ENCODE assay signal across 21 cellular contexts in the genomic region with DNA sequence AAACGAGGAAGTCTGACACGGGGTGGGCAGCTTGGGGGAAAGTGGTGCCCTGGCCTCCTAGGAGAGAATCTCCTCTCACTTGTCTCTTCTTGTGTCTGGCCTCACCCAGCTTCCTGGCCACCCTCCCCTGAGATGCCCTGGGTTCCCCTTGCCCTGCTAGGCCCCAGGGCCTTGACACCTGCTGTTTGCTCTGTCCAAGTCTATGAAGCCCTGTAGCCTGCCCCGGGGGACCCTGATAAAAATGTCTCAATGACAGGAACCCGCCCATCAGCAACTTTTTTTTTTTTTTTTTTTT. TPM values are rescaled to one million over a fixed set of nuclear protein-coding genes. Genes with fewer than 3 reads are reported as not detected.
DNase-seq lines count a peak whose midpoint lies in the region; ATAC-seq and TF ChIP-seq lines count a peak whose summit lies in the region.
"Had no signal": no experiment of that assay in that cellular context is flagged by ENCODE, and none has a peak within 500 bp of the region (broad histone marks: within the 10 kb centered on the region; RNA-seq: fewer than 3 reads in every experiment).

No MANE protein-coding gene starts in this region.

- intact Hi-C loops in CD4-positive, alpha-beta T cell (cut with DNase I, micrococcal nuclease) = no loop called here
- intact Hi-C loops in activated CD8-positive, alpha-beta T cell treated with anti-CD3 and anti-CD28 coated beads for 36 hours (cut with micrococcal nuclease) = no loop called here
- intact Hi-C loops in spleen (cut with DNase I; ENCODE audit: low total_unique reads) = no loop called here

- no peak for ATAC-seq in activated T-cell treated with anti-CD3 and anti-CD28 coated beads, Interleukin-2, amount 50 U/mL, for 72 hours (replicated peaks in 1 of 2)
- ATAC-seq in CD4-positive, alpha-beta T cell (ENCODE audit: poor library complexity) = no peak
- no peak for ATAC-seq in activated CD8-positive, alpha-beta T cell treated with anti-CD3 and anti-CD28 coated beads for 36 hours
- no peak for ATAC-seq in HG02840 (IDR thresholded peaks at IDR 0.05; ENCODE audit: low FRiP score, unreplicated experiment)
- ATAC-seq: left lung had no signal

- H3K4me1 ChIP-seq in spleen (peaks cover 6 to 66% (median 37%) of the 10 kb centered on the region in 6 donors), Peyer's patch (no peaks in the 10 kb centered on the region)
- H3K4me1 ChIP-seq: SJSA1, transverse colon had no signal

- peaks cover 6 to 7% of the 10 kb centered on the region in 2 donors for H3K36me3 Mint-ChIP-seq in activated T-cell treated with anti-CD3 and anti-CD28 coated beads, Interleukin-2, amount 50 U/mL, for 72 hours (ENCODE audit: insufficient read depth in 2 of 2)
- peaks cover 89% of the 10 kb centered on the region for H3K36me3 Mint-ChIP-seq in CD4-positive, alpha-beta T cell (ENCODE audit: low read depth)
- peaks cover 40% of the 10 kb centered on the region for H3K36me3 Mint-ChIP-seq in activated CD8-positive, alpha-beta T cell treated with anti-CD3 and anti-CD28 coated beads for 36 hours (ENCODE audit: low read depth)

- DNase-seq in activated T-cell treated with anti-CD3 and anti-CD28 coated beads, Interleukin-2, amount 50 U/mL, for 72 hours = no peak
- DNase-seq in activated T-cell treated with anti-CD3 and anti-CD28 coated beads, Interleukin-2, amount 50 U/mL, for 48 hours = no peak
- no peak for DNase-seq in CD4-positive, alpha-beta T cell
- DNase-seq in activated CD8-positive, alpha-beta T cell treated with anti-CD3 and anti-CD28 coated beads for 36 hours = no peak
- DNase-seq in spleen (peak; percentile 53), cerebellar cortex (ENCODE audit: low spot score) (no peak), Peyer's patch (no peak)
- DNase-seq: activated CD4-positive, CD25-positive, alpha-beta regulatory T cell treated with anti-CD3 and anti-CD28 coated beads, Interleukin-2, amount 50 U/mL, for 72 hours; activated CD8-positive, alpha-beta memory T cell treated with anti-CD3 and anti-CD28 coated beads, Interleukin-2, amount 50 U/mL, for 4 hours; amygdala; effector CD4-positive, alpha-beta T cell; glutamatergic neuron; left lung; NCI-H1436 treated with DMSO at 0.1 percent for 48 hours; NCI-H446; NCI-H82; occipital lobe; transverse colon had no signal

- H3K9me3 ChIP-seq in CD4-positive, alpha-beta T cell (ENCODE audit: control insufficient read depth, low read length) = no peaks in the 10 kb centered on the region
- H3K9me3 ChIP-seq in spleen (no peaks in the 10 kb centered on the region), Peyer's patch (no peaks in the 10 kb centered on the region)
- H3K9me3 ChIP-seq: left lung, SJSA1, transverse colon had no signal

- H3K4me1 Mint-ChIP-seq in activated T-cell treated with anti-CD3 and anti-CD28 coated beads, Interleukin-2, amount 50 U/mL, for 72 hours (ENCODE audit: low read depth) = peaks cover 71% of the 10 kb centered on the region
- H3K4me1 Mint-ChIP-seq in CD4-positive, alpha-beta T cell (ENCODE audit: low read depth) = peaks cover 77% of the 10 kb centered on the region
- H3K4me1 Mint-ChIP-seq in activated CD8-positive, alpha-beta T cell treated with anti-CD3 and anti-CD28 coated beads for 36 hours (ENCODE audit: low read depth) = peaks cover 74% of the 10 kb centered on the region

- H3K27me3 Mint-ChIP-seq in activated T-cell treated with anti-CD3 and anti-CD28 coated beads, Interleukin-2, amount 50 U/mL, for 72 hours (ENCODE audit: low read depth) = no peaks in the 10 kb centered on the region
- H3K27me3 Mint-ChIP-seq in CD4-positive, alpha-beta T cell = no peaks in the 10 kb centered on the region
- no peaks in the 10 kb centered on the region for H3K27me3 Mint-ChIP-seq in activated CD8-positive, alpha-beta T cell treated with anti-CD3 and anti-CD28 coated beads for 36 hours

- CTCF ChIA-PET in CD4-positive, alpha-beta T cell (lab: Charles Lee) = no interaction called here
- CTCF ChIA-PET in activated CD8-positive, alpha-beta T cell treated with anti-CD3 and anti-CD28 coated beads for 36 hours (lab: Charles Lee) = interaction anchor here (0.7 to 4.8 kb wide), 2 partner anchors 20 to 86 kb away, joined by 4 to 28 read pairs; no protein-coding TSS in a partner anchor

- H3K27me3 ChIP-seq in CD4-positive, alpha-beta T cell (ENCODE audit: control insufficient read depth, insufficient read depth, low read length) = no peaks in the 10 kb centered on the region
- H3K27me3 ChIP-seq in spleen (replicated peaks in 1 of 7) (no peaks in the 10 kb centered on the region), Peyer's patch (no peaks in the 10 kb centered on the region)
- H3K27me3 ChIP-seq: left lung, SJSA1, transverse colon had no signal

- H3K36me3 ChIP-seq in spleen = peaks cover 3 to 89% (median 66%) of the 10 kb centered on the region in 6 donors
- no peaks in the 10 kb centered on the region for H3K36me3 ChIP-seq in Peyer's patch
- H3K36me3 ChIP-seq: SJSA1, transverse colon had no signal

- TF ChIP-seq CTCF in CD4-positive, alpha-beta T cell (IDR thresholded peaks at IDR 0.05) = no peak
- no peak for TF ChIP-seq CTCF in activated CD8-positive, alpha-beta T cell treated with anti-CD3 and anti-CD28 coated beads for 36 hours (IDR thresholded peaks at IDR 0.05)
- no peak for TF ChIP-seq CTCF in spleen (IDR thresholded peaks at IDR 0.05 in 8 of 11, conservative IDR thresholded peaks at IDR 0.05 in 3 of 11)
- no peak for TF ChIP-seq CTCF in Peyer's patch (IDR thresholded peaks at IDR 0.05)

- WGBS in spleen, 5 donors = 64 to 78% (median 72%) methylated on average over 4 of the region's 4 CpGs

- TF ChIP-seq POLR2A in spleen (IDR thresholded peaks at IDR 0.05) (no peak), Peyer's patch (IDR thresholded peaks at IDR 0.05) (no peak)

- H3K27ac Mint-ChIP-seq in activated T-cell treated with anti-CD3 and anti-CD28 coated beads, Interleukin-2, amount 50 U/mL, for 72 hours = peak overlapping the region; percentile 82
- peak overlapping the region; percentile 99 for H3K27ac Mint-ChIP-seq in CD4-positive, alpha-beta T cell
- peak overlapping the region; percentile 76 for H3K27ac Mint-ChIP-seq in activated CD8-positive, alpha-beta T cell treated with anti-CD3 and anti-CD28 coated beads for 36 hours

- no peaks in the 10 kb centered on the region for H3K9me3 Mint-ChIP-seq in activated T-cell treated with anti-CD3 and anti-CD28 coated beads, Interleukin-2, amount 50 U/mL, for 72 hours
- H3K9me3 Mint-ChIP-seq in CD4-positive, alpha-beta T cell = no peaks in the 10 kb centered on the region
- no peaks in the 10 kb centered on the region for H3K9me3 Mint-ChIP-seq in activated CD8-positive, alpha-beta T cell treated with anti-CD3 and anti-CD28 coated beads for 36 hours

- peak overlapping the region; percentile 92 for H3K27ac ChIP-seq in CD4-positive, alpha-beta T cell (ENCODE audit: low read depth, low read length)
- H3K27ac ChIP-seq in spleen (peak overlapping the region in 1 of 8 donors; percentile 11), Peyer's patch (no peak overlapping the region)
- H3K27ac ChIP-seq: SJSA1, transverse colon had no signal

- H3K4me3 ChIP-seq in spleen (no peak overlapping the region), Peyer's patch (no peak overlapping the region)
- H3K4me3 ChIP-seq: left lung, SJSA1, transverse colon had no signal

- H3K4me3 Mint-ChIP-seq in activated T-cell treated with anti-CD3 and anti-CD28 coated beads, Interleukin-2, amount 50 U/mL, for 72 hours = no peak overlapping the region
- H3K4me3 Mint-ChIP-seq in CD4-positive, alpha-beta T cell = peak overlapping the region; percentile 54
- H3K4me3 Mint-ChIP-seq in activated CD8-positive, alpha-beta T cell treated with anti-CD3 and anti-CD28 coated beads for 36 hours = no peak overlapping the region

- POLR2A ChIA-PET in CD4-positive, alpha-beta T cell (lab: Charles Lee) = interaction anchor here (1.6 to 10.1 kb wide), 5 partner anchors 16 to 69 kb away, joined by 3 to 163 read pairs (median 84); no protein-coding TSS in a partner anchor
- POLR2A ChIA-PET in activated CD8-positive, alpha-beta T cell treated with anti-CD3 and anti-CD28 coated beads for 36 hours (lab: Charles Lee) = no interaction called here

RNA-seq across cellular contexts. Expression of a gene that starts 35.0 kb away (rescaled TPM):
- 10 to 100 TPM; 53.1 to 56.8 TPM for total RNA-seq in activated T-cell treated with anti-CD3 and anti-CD28 coated beads, Interleukin-2, amount 50 U/mL, for 72 hours
- total RNA-seq in CD4-positive, alpha-beta T cell = 10 to 100 TPM; 33.9 to 35.6 TPM
- total RNA-seq in activated CD8-positive, alpha-beta T cell treated with anti-CD3 and anti-CD28 coated beads for 36 hours = 10 to 100 TPM; 34.6 to 36.7 TPM
- total RNA-seq in spleen = 10 to 100 TPM; 27.6 to 54.8 (median 35.8) TPM
- 10 to 100 TPM; 50.4 to 68.8 (median 57.4) TPM for polyA plus RNA-seq in spleen
- 10 to 100 TPM in 1 of 4 donors, 1 to 10 TPM in 3; 5.5 to 21.5 (median 7.9) TPM for total RNA-seq in Peyer's patch
- total RNA-seq: myocyte, SJSA1 had no signal
